Comparison of ENCODE assay signal across 27 cellular contexts in the genomic region with DNA sequence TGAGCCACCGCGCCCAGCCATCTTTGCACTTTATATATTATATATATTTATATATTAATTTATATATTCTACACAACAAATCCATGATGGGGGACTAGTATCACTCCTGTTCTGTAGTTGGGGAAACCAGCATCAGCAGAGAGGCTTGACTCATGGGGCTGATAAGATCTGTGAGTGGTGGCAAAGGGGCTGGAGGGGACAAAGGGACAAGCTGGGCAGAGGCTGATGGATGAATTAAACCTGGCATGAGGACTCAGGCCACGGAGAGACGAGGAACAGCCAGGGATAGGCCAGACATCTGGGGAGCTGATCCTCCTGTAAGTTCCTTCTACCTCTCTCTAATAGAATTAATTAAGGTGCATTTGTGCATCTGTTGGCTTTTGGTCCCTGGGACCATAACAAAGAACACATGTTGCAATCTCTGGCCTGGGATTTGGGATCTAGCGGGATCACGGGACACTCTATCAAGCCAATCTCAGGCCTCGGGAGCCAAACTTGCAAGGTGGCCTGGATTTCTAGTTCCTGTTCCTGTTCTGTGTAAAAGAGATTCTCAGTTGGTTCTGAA. TPM values are rescaled to one million over a fixed set of nuclear protein-coding genes. Genes with fewer than 3 reads are reported as not detected.
A peak's percentile ranks its signal among the peaks of the same experiment; 100 is the strongest.
DNase-seq lines count a peak whose midpoint lies in the region; ATAC-seq and TF ChIP-seq lines count a peak whose summit lies in the region.
"Had no signal": no experiment of that assay in that cellular context is flagged by ENCODE, and none has a peak within 500 bp of the region (broad histone marks: within the 10 kb centered on the region; RNA-seq: fewer than 3 reads in every experiment).

No MANE protein-coding gene starts in this region.

- H3K79me2 ChIP-seq in OCI-LY1 (ENCODE audit: insufficient read depth, low read length), result 0 out of 2 replicates have a peak, but pooled peaks cover 3% of the 10 kb centered on the region

- H3K4me1 Mint-ChIP-seq in natural killer cell treated with Interleukin-12 subunit alpha and Interleukin-12 subunit beta and Interleukin-15 and Interleukin-18, amount 100 ng/mL, for 72 hours (ENCODE audit: low read depth in 2 of 2), result peaks cover 44 to 53% of the 10 kb centered on the region in 2 donors
- H3K4me1 Mint-ChIP-seq in natural killer cell, result peaks cover 22 to 42% of the 10 kb centered on the region in 2 donors
- peaks cover 54% of the 10 kb centered on the region for H3K4me1 Mint-ChIP-seq in activated naive CD8-positive, alpha-beta T cell treated with anti-CD3 and anti-CD28 coated beads, Interleukin-2, amount 50 U/mL, for 24 hours

- no peak overlapping the region; the same call in 1 of the 2 replicates for H3K9ac ChIP-seq in OCI-LY1 (ENCODE audit: low read length)
- H3K9ac ChIP-seq: BLaER1 had no signal

- H3K27me3 ChIP-seq in OCI-LY1 (ENCODE audit: insufficient read depth, low read length) (no peaks in the 10 kb centered on the region), H7 (ENCODE audit: control insufficient read depth, insufficient read depth, low read length) (peaks cover 13% of the 10 kb centered on the region), ascending aorta (no peaks in the 10 kb centered on the region)

- H3K9me3 Mint-ChIP-seq in natural killer cell treated with Interleukin-12 subunit alpha and Interleukin-12 subunit beta and Interleukin-15 and Interleukin-18, amount 100 ng/mL, for 72 hours, result no peaks in the 10 kb centered on the region
- H3K9me3 Mint-ChIP-seq in natural killer cell, result no peaks in the 10 kb centered on the region
- H3K9me3 Mint-ChIP-seq in activated naive CD8-positive, alpha-beta T cell treated with anti-CD3 and anti-CD28 coated beads, Interleukin-2, amount 50 U/mL, for 24 hours, result no peaks in the 10 kb centered on the region
- H3K9me3 Mint-ChIP-seq: activated CD4-positive, alpha-beta memory T cell treated with anti-CD3 and anti-CD28 coated beads, Interleukin-2, amount 10 ng/mL, durations not matched to agents 7 days and 5 days had no signal

- DNase-seq in natural killer cell treated with Interleukin-12 subunit alpha and Interleukin-12 subunit beta and Interleukin-15 and Interleukin-18, amount 100 ng/mL, for 72 hours (ENCODE audit: low spot score), result no peak
- DNase-seq in natural killer cell (no peak), H7 (no peak), ascending aorta (ENCODE audit: low spot score in 2 of 2) (no peak), caudate nucleus (lab: John Stamatoyannopoulos, UW) (no peak)
- no peak for DNase-seq in activated naive CD8-positive, alpha-beta T cell treated with anti-CD3 and anti-CD28 coated beads, Interleukin-2, amount 50 U/mL, for 24 hours
- no peak for DNase-seq in activated CD4-positive, alpha-beta T cell treated with anti-CD3 and anti-CD28 coated beads for 1 hour
- DNase-seq: ACHN, activated gamma-delta T cell treated with Interleukin-2 at 50 U/mL for 16 hours, adrenal gland, DMS53, Kasumi-1, left ventricle myocardium inferior, NCI-H1694 treated with DMSO at 0.1 percent for 48 hours, occipital lobe, SHP77, small intestine, T1000, trophoblast cell had no signal

- peaks cover 14% of the 10 kb centered on the region in 2 donors for H3K27me3 Mint-ChIP-seq in natural killer cell treated with Interleukin-12 subunit alpha and Interleukin-12 subunit beta and Interleukin-15 and Interleukin-18, amount 100 ng/mL, for 72 hours
- H3K27me3 Mint-ChIP-seq in natural killer cell (ENCODE audit: low read depth in 2 of 2), result peaks cover 19 to 22% of the 10 kb centered on the region in 2 donors
- H3K27me3 Mint-ChIP-seq in activated naive CD8-positive, alpha-beta T cell treated with anti-CD3 and anti-CD28 coated beads, Interleukin-2, amount 50 U/mL, for 24 hours, result peaks cover 3% of the 10 kb centered on the region

- ATAC-seq in natural killer cell treated with Interleukin-12 subunit alpha and Interleukin-12 subunit beta and Interleukin-15 and Interleukin-18, amount 100 ng/mL, for 72 hours, result no peak
- no peak for ATAC-seq in natural killer cell
- ATAC-seq in activated naive CD8-positive, alpha-beta T cell treated with anti-CD3 and anti-CD28 coated beads, Interleukin-2, amount 50 U/mL, for 24 hours, result no peak
- ATAC-seq: Panc1 had no signal

- no peaks in the 10 kb centered on the region for H3K9me2 ChIP-seq in OCI-LY1 (ENCODE audit: low read depth, low read length)

- H3K27ac ChIP-seq in OCI-LY1 (ENCODE audit: low read depth, low read length, poor library complexity, severe bottlenecking), result peak overlapping the region; percentile 98
- no peak overlapping the region for H3K27ac ChIP-seq in ascending aorta
- H3K27ac ChIP-seq in caudate nucleus (ENCODE audit: low read depth, low read length), result no peak overlapping the region
- H3K27ac ChIP-seq: adrenal gland, BLaER1, left ventricle myocardium inferior had no signal

- intact Hi-C loops in natural killer cell (cut with micrococcal nuclease) (no loop called here), ascending aorta (cut with DNase I) (no loop called here)

- H3K4me1 ChIP-seq in OCI-LY1 (ENCODE audit: insufficient read depth, low read length, severe bottlenecking), result peaks cover 79% of the 10 kb centered on the region
- no peaks in the 10 kb centered on the region for H3K4me1 ChIP-seq in ascending aorta
- H3K4me1 ChIP-seq: adrenal gland, HAP-1 had no signal

- H3K36me3 ChIP-seq in OCI-LY1 (ENCODE audit: insufficient read depth, low read length) (peaks cover 32% of the 10 kb centered on the region), H7 (replicated peaks; ENCODE audit: control insufficient read depth, insufficient read depth, low read length) (no peaks in the 10 kb centered on the region), ascending aorta (no peaks in the 10 kb centered on the region)
- H3K36me3 ChIP-seq: adrenal gland, BLaER1, HAP-1, left ventricle myocardium inferior had no signal

- no peaks in the 10 kb centered on the region for H4K20me1 ChIP-seq in OCI-LY1 (ENCODE audit: insufficient read depth, low read length)
- H4K20me1 ChIP-seq: BLaER1 had no signal

- H2AFZ ChIP-seq in OCI-LY1 (ENCODE audit: low read length), result no peak overlapping the region

- no peaks in the 10 kb centered on the region for H3F3A ChIP-seq in OCI-LY1 (ENCODE audit: insufficient read depth, low read length)

- no peak for TF ChIP-seq CTCF in natural killer cell (IDR thresholded peaks at IDR 0.05)
- TF ChIP-seq CTCF in OCI-LY1 (IDR thresholded peaks at IDR 0.05; ENCODE audit: low read length), result no peak
- no peak for TF ChIP-seq CTCF in ascending aorta (IDR thresholded peaks at IDR 0.05)

- peak overlapping the region; percentile 12 to 35 for H3K27ac Mint-ChIP-seq in natural killer cell treated with Interleukin-12 subunit alpha and Interleukin-12 subunit beta and Interleukin-15 and Interleukin-18, amount 100 ng/mL, for 72 hours
- H3K27ac Mint-ChIP-seq in natural killer cell, result no peak overlapping the region
- H3K27ac Mint-ChIP-seq in activated naive CD8-positive, alpha-beta T cell treated with anti-CD3 and anti-CD28 coated beads, Interleukin-2, amount 50 U/mL, for 24 hours, result peak overlapping the region; percentile 18
- H3K27ac Mint-ChIP-seq: activated CD4-positive, alpha-beta memory T cell treated with anti-CD3 and anti-CD28 coated beads, Interleukin-2, amount 10 ng/mL, durations not matched to agents 7 days and 5 days; brain had no signal

- H3K4me3 ChIP-seq in OCI-LY1 (ENCODE audit: low read depth, low read length, poor library complexity, severe bottlenecking) (no peak overlapping the region), H7 (ENCODE audit: insufficient read depth, low read depth, low read length) (no peak overlapping the region), ascending aorta (no peak overlapping the region)
- H3K4me3 ChIP-seq: adrenal gland, BLaER1, HAP-1, left ventricle myocardium inferior had no signal

- H3K4me3 Mint-ChIP-seq in natural killer cell treated with Interleukin-12 subunit alpha and Interleukin-12 subunit beta and Interleukin-15 and Interleukin-18, amount 100 ng/mL, for 72 hours, result peak overlapping the region; percentile 36
- H3K4me3 Mint-ChIP-seq in natural killer cell, result no peak overlapping the region
- H3K4me3 Mint-ChIP-seq in activated naive CD8-positive, alpha-beta T cell treated with anti-CD3 and anti-CD28 coated beads, Interleukin-2, amount 50 U/mL, for 24 hours, result no peak overlapping the region
- H3K4me3 Mint-ChIP-seq: activated CD4-positive, alpha-beta memory T cell treated with anti-CD3 and anti-CD28 coated beads, Interleukin-2, amount 10 ng/mL, durations not matched to agents 7 days and 5 days; brain had no signal

- no peaks in the 10 kb centered on the region for H3K9me3 ChIP-seq in OCI-LY1 (ENCODE audit: low read length)
- no peaks in the 10 kb centered on the region for H3K9me3 ChIP-seq in ascending aorta
- H3K9me3 ChIP-seq: adrenal gland, HAP-1, left ventricle myocardium inferior had no signal

- no peaks in the 10 kb centered on the region for H3K36me3 Mint-ChIP-seq in natural killer cell treated with Interleukin-12 subunit alpha and Interleukin-12 subunit beta and Interleukin-15 and Interleukin-18, amount 100 ng/mL, for 72 hours
- no peaks in the 10 kb centered on the region for H3K36me3 Mint-ChIP-seq in natural killer cell
- H3K36me3 Mint-ChIP-seq in activated naive CD8-positive, alpha-beta T cell treated with anti-CD3 and anti-CD28 coated beads, Interleukin-2, amount 50 U/mL, for 24 hours (ENCODE audit: low read depth), result no peaks in the 10 kb centered on the region
- H3K36me3 Mint-ChIP-seq: brain had no signal

- H3K4me2 ChIP-seq in OCI-LY1 (ENCODE audit: low read length), result peak overlapping the region; percentile 37; the same call in 1 of the 2 replicates
- H3K4me2 ChIP-seq: BLaER1 had no signal

RNA-seq across cellular contexts. Expression of a gene that starts 7.6 kb away (rescaled TPM):
- total RNA-seq in natural killer cell treated with Interleukin-12 subunit alpha and Interleukin-12 subunit beta and Interleukin-15 and Interleukin-18, amount 100 ng/mL, for 72 hours, result 1 to 10 TPM; 2.1 to 3.8 TPM
- total RNA-seq in natural killer cell (10 to 100 TPM in 1 of 3 donors, 1 to 10 TPM in 2; 5.3 to 12.0 (median 6.1) TPM), ascending aorta (not detected)
- total RNA-seq in H7 (2014; rRNA removed; shearing (Covaris generic)), result not detected in 2 replicates
- total RNA-seq: left ventricle myocardium inferior, NCI-H460, occipital lobe, renal cortical epithelial cell had no signal

RNA-seq across cellular contexts. Expression of a gene that starts 37.5 kb away (rescaled TPM):
- 10 to 100 TPM; 10.3 to 15.1 TPM for total RNA-seq in natural killer cell treated with Interleukin-12 subunit alpha and Interleukin-12 subunit beta and Interleukin-15 and Interleukin-18, amount 100 ng/mL, for 72 hours
- total RNA-seq in natural killer cell, result 10 to 100 TPM in 2 of 3 donors, 1 to 10 TPM in 1; 6.8 to 12.5 (median 11.9) TPM
- total RNA-seq in H7 (2014; rRNA removed; shearing (Covaris generic)), result 8.2 and 10.8 TPM in 2 replicates
- total RNA-seq in ascending aorta, result 11.1 TPM

RNA-seq across cellular contexts. Expression of a gene that starts 54.1 kb away (rescaled TPM):
- 100 to 1,000 TPM in 1 of 2 donors, 10 to 100 TPM in 1; 89.7 to 162 TPM for total RNA-seq in natural killer cell treated with Interleukin-12 subunit alpha and Interleukin-12 subunit beta and Interleukin-15 and Interleukin-18, amount 100 ng/mL, for 72 hours
- total RNA-seq in natural killer cell, result 100 to 1,000 TPM; 124 to 205 (median 180) TPM
- total RNA-seq in H7 (2014; rRNA removed; shearing (Covaris generic)), result 144 and 147 TPM in 2 replicates
- total RNA-seq in ascending aorta, result 62.7 TPM

Comparison
In these comparisons a context has a peak if more than half of its experiments do, and no peak if none do; other contexts are left out.
1. H3K27ac Mint-ChIP-seq: peak in natural killer cell treated with Interleukin-12 subunit alpha and Interleukin-12 subunit beta and Interleukin-15 and Interleukin-18, amount 100 ng/mL, for 72 hours (2 of 2) and activated naive CD8-positive, alpha-beta T cell treated with anti-CD3 and anti-CD28 coated beads, Interleukin-2, amount 50 U/mL, for 24 hours (single experiment); none in natural killer cell (0 of 2).